Comparison of ENCODE assay signal across 18 cellular contexts in the genomic region with DNA sequence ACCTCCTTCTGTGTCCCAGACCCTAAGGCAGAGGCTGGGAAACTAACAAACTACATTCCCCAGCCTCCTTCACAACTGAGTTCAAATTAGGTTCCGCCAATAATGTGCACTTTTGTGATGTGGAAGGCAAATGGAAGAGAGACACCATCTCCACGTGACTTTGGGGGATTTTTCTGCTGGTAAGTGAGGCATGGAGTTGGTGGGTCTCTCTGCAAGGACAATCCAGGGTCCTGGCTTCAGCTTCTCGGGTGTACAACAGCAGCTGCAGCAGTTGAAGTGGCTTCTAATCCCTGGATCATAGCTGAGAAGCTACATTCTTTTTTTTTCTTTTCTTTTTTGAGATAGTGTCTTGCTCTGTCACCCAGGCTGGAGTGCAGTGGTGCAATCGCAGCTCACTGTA. TPM values are rescaled to one million over a fixed set of nuclear protein-coding genes. Genes with fewer than 3 reads are reported as not detected.
"Had no signal": no experiment of that assay in that cellular context is flagged by ENCODE, and none has a peak within 500 bp of the region (broad histone marks: within the 10 kb centered on the region; RNA-seq: fewer than 3 reads in every experiment).

No MANE protein-coding gene starts in this region.

- DNase-seq: activated CD4-positive, alpha-beta T cell treated with anti-CD3 and anti-CD28 coated beads, Interleukin-2, amount 50 U/mL, for 1 hour; activated naive CD4-positive, alpha-beta T cell treated with Interleukin-2 at 50 U/mL for 16 hours; activated T-cell treated with anti-CD3 and anti-CD28 coated beads for 4 hours; anterior cingulate cortex; brain microvascular endothelial cell; effector memory CD4-positive, alpha-beta T cell; foreskin melanocyte; immature natural killer cell; left cardiac atrium; lower lobe of right lung; naive B cell; stimulated activated CD4-positive, alpha-beta T cell treated with anti-CD3 and anti-CD28 coated beads, Interleukin-4, amount 100 ng/mL, for 4 hours; stimulated activated CD8-positive, alpha-beta memory T cell treated with anti-CD3 and anti-CD28 coated beads, Interleukin-4, amount 100 ng/mL, for 48 hours; stimulated activated naive CD4-positive, alpha-beta T cell treated with Interleukin-2 at 50 U/mL for 16 hours; SW 1271; trophoblast cell had no signal

- H3K36me3 ChIP-seq: brain microvascular endothelial cell, lower lobe of right lung, neutrophil had no signal

- H3K4me3 ChIP-seq: lower lobe of right lung had no signal

- H3K9me3 ChIP-seq: lower lobe of right lung, neutrophil had no signal

- H3K27ac ChIP-seq: brain microvascular endothelial cell, lower lobe of right lung, neutrophil had no signal

RNA-seq across cellular contexts. Expression of gene GATA2, which starts 58.9 kb away (rescaled TPM):
- total RNA-seq: T-helper 2 cell treated with Interferon-gamma antibody and Interleukin-4, amounts not matched to agents 100 ng/mL and 5 ng/mL, for 36 hours had no signal
